14 cellular contexts compared by ENCODE assay signal in the genomic region with DNA sequence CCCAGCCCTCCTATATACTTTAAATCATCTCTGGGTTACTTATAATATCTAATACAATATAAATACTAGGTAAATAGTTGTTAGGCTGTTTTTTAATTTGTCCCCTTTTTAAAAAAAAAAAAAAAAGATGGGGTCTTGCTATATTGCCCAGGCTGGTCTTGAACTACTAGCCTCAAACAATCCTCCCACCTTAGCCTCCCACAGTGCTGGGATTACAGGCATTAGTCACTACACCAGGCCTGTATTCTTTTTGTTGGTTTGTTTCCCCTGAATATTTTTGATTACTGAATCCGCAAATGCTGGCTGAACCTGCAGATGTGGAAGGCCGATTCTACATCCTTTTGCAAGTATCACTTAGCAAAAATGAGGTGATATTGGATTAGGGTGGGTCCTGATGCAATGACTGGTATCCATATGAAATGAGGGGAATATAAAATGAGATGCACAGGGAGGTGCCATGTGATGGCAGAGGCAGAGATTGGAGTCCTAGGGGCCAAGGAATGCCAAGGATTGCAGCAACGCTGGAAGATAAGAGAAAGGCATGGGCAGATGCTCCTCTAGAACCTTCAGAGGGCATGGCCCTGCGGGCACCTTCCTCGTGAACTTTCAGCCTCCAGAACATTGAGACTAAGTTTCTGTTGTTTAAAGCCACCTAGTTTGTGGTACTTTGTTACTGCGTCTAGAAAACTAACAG. TPM values are rescaled to one million over a fixed set of nuclear protein-coding genes. Genes with fewer than 3 reads are reported as not detected.
DNase-seq lines count a peak whose midpoint lies in the region; ATAC-seq and TF ChIP-seq lines count a peak whose summit lies in the region.
"Had no signal": no experiment of that assay in that cellular context is flagged by ENCODE, and none has a peak within 500 bp of the region (broad histone marks: within the 10 kb centered on the region; RNA-seq: fewer than 3 reads in every experiment).

No MANE protein-coding gene starts in this region.

- no peaks in the 10 kb centered on the region for H3K9me3 Mint-ChIP-seq in CD4-positive, alpha-beta T cell
- H3K9me3 Mint-ChIP-seq in Caco-2 (ENCODE audit: unreplicated experiment) (no peaks in the 10 kb centered on the region), nephron progenitor cell (no peaks in the 10 kb centered on the region)

- H3K4me3 ChIP-seq in Caco-2 (ENCODE audit: low read depth, low read length) (no peak overlapping the region), colonic mucosa (no peak overlapping the region), aorta (ENCODE audit: low read length in 2 of 2) (no peak overlapping the region), esophagus muscularis mucosa (no peak overlapping the region)

- ATAC-seq in CD4-positive, alpha-beta T cell (ENCODE audit: poor library complexity) = no peak
- no peak for ATAC-seq in aorta (ENCODE audit: low FRiP score)
- ATAC-seq: Panc1 had no signal

- no peaks in the 10 kb centered on the region for H3K27me3 ChIP-seq in CD4-positive, alpha-beta T cell (ENCODE audit: control insufficient read depth, insufficient read depth, low read length)
- H3K27me3 ChIP-seq in Caco-2 (replicated peaks; ENCODE audit: control insufficient read depth, insufficient read depth, low read length) (no peaks in the 10 kb centered on the region), colonic mucosa (no peaks in the 10 kb centered on the region), aorta (ENCODE audit: control insufficient read depth in 1 of 2, insufficient read depth in 2 of 2, low read length in 1 of 2) (no peaks in the 10 kb centered on the region), esophagus muscularis mucosa (no peaks in the 10 kb centered on the region)

- DNase-seq in CD4-positive, alpha-beta T cell = no peak
- no peak for DNase-seq in Caco-2
- no peak for DNase-seq in colonic mucosa
- DNase-seq in nephron progenitor cell = no peak
- no peak for DNase-seq in KBM-7
- no peak for DNase-seq in aorta
- DNase-seq in HK-2 (ENCODE audit: unreplicated experiment) = no peak
- no peak for DNase-seq in esophagus muscularis mucosa (ENCODE audit: extremely low spot score)
- DNase-seq: ACHN, GOT3, Karpas-422, NCI-H187 treated with DMSO at 0.1 percent for 48 hours had no signal

- H3K27ac Mint-ChIP-seq in CD4-positive, alpha-beta T cell = peak overlapping the region; percentile 26
- H3K27ac Mint-ChIP-seq in Caco-2 (ENCODE audit: unreplicated experiment) = peak overlapping the region; percentile 50
- H3K27ac Mint-ChIP-seq in nephron progenitor cell = peak overlapping the region; percentile 78
- H3K27ac Mint-ChIP-seq: B cell had no signal

- POLR2A ChIA-PET in CD4-positive, alpha-beta T cell (lab: Charles Lee) = no interaction called here
- POLR2A ChIA-PET in Caco-2 (lab: Charles Lee) = no interaction called here

- TF ChIP-seq POLR2A in esophagus muscularis mucosa (IDR thresholded peaks at IDR 0.05; ENCODE audit: low read depth) = no peak

- no peak for TF ChIP-seq CTCF in CD4-positive, alpha-beta T cell (IDR thresholded peaks at IDR 0.05)
- no peak for TF ChIP-seq CTCF in Caco-2 (IDR thresholded peaks at IDR 0.05; ENCODE audit: insufficient read depth in 1 of 2, low read depth in 1 of 2, low read length in 1 of 2, severe bottlenecking in 1 of 2, unreplicated experiment in 1 of 2)
- TF ChIP-seq CTCF in colonic mucosa (IDR thresholded peaks at IDR 0.05) = no peak
- no peak for TF ChIP-seq CTCF in nephron progenitor cell (IDR thresholded peaks at IDR 0.05)
- TF ChIP-seq CTCF in esophagus muscularis mucosa (IDR thresholded peaks at IDR 0.05) = no peak

- H3K4me1 ChIP-seq in Caco-2 (peaks cover 12% of the 10 kb centered on the region), colonic mucosa (peaks cover 15% of the 10 kb centered on the region), aorta (ENCODE audit: control insufficient read depth in 1 of 2, insufficient read depth in 2 of 2, low read length in 2 of 2) (no peaks in the 10 kb centered on the region), esophagus muscularis mucosa (peaks cover 8 to 47% (median 38%) of the 10 kb centered on the region in 4 donors)

- no peak for TF ChIP-seq EP300 in esophagus muscularis mucosa (IDR thresholded peaks at IDR 0.05)

- no peaks in the 10 kb centered on the region for H3K9me3 ChIP-seq in CD4-positive, alpha-beta T cell (ENCODE audit: control insufficient read depth, low read length)
- no peaks in the 10 kb centered on the region for H3K9me3 ChIP-seq in Caco-2
- H3K9me3 ChIP-seq in colonic mucosa = no peaks in the 10 kb centered on the region
- no peaks in the 10 kb centered on the region for H3K9me3 ChIP-seq in aorta (ENCODE audit: control insufficient read depth, low read length)
- no peaks in the 10 kb centered on the region for H3K9me3 ChIP-seq in esophagus muscularis mucosa

- H3K4me3 Mint-ChIP-seq in CD4-positive, alpha-beta T cell = no peak overlapping the region
- H3K4me3 Mint-ChIP-seq in Caco-2 (ENCODE audit: unreplicated experiment) (no peak overlapping the region), nephron progenitor cell (no peak overlapping the region)
- H3K4me3 Mint-ChIP-seq: B cell had no signal

- peaks cover 60% of the 10 kb centered on the region for H3K4me1 Mint-ChIP-seq in CD4-positive, alpha-beta T cell (ENCODE audit: low read depth)
- no peaks in the 10 kb centered on the region for H3K4me1 Mint-ChIP-seq in Caco-2 (ENCODE audit: low read depth, unreplicated experiment)
- H3K4me1 Mint-ChIP-seq in nephron progenitor cell = peaks cover 89% of the 10 kb centered on the region
- H3K4me1 Mint-ChIP-seq: B cell had no signal

- CTCF ChIA-PET in CD4-positive, alpha-beta T cell (lab: Charles Lee) = no interaction called here
- CTCF ChIA-PET in Caco-2 (lab: Charles Lee) = no interaction called here

- no peaks in the 10 kb centered on the region for H3K27me3 Mint-ChIP-seq in CD4-positive, alpha-beta T cell
- H3K27me3 Mint-ChIP-seq in Caco-2 (ENCODE audit: insufficient read depth, unreplicated experiment) (no peaks in the 10 kb centered on the region), nephron progenitor cell (ENCODE audit: low read depth, poor library complexity) (no peaks in the 10 kb centered on the region)
- H3K27me3 Mint-ChIP-seq: B cell had no signal

- 95 to 99% methylated on average over 6 of the region's 6 CpGs for WGBS in aorta, 2 donors
- 98% methylated on average over 6 of the region's 6 CpGs for WGBS in esophagus muscularis mucosa

- peak overlapping the region in 1 of 2 donors; percentile 51 for H3K9ac ChIP-seq in colonic mucosa (ENCODE audit: low read depth in 2 of 2, low read length in 2 of 2)

- in situ Hi-C loops in KBM-7 (cut with MboI; ENCODE audit: low pct_unique_long_range_greater_than_20kb, low sequenced_read_pairs) = no loop called here

- intact Hi-C loops in CD4-positive, alpha-beta T cell (cut with DNase I, micrococcal nuclease) = no loop called here
- intact Hi-C loops in Caco-2 (cut with micrococcal nuclease; ENCODE audit: unreplicated experiment) = loop anchor here (5.0 kb wide), 1 partner anchor 35 kb away; no protein-coding TSS in a partner anchor
- intact Hi-C loops in colonic mucosa (cut with DNase I) = no loop called here
- intact Hi-C loops in aorta (cut with DNase I) = no loop called here
- intact Hi-C loops in esophagus muscularis mucosa (cut with DNase I) = no loop called here

- H3K36me3 Mint-ChIP-seq in CD4-positive, alpha-beta T cell (ENCODE audit: low read depth) = peaks cover 5% of the 10 kb centered on the region
- H3K36me3 Mint-ChIP-seq in Caco-2 (ENCODE audit: insufficient read depth, unreplicated experiment) (peaks cover 5% of the 10 kb centered on the region), nephron progenitor cell (ENCODE audit: low read depth) (peaks cover 32% of the 10 kb centered on the region)

- no TSS peak for BruUV-seq in Caco-2 (replicated peaks; lab: Mats Ljungman, UMichigan)

- no peak overlapping the region for H3K27ac ChIP-seq in CD4-positive, alpha-beta T cell (ENCODE audit: low read depth, low read length)
- peak overlapping the region; percentile 65 for H3K27ac ChIP-seq in colonic mucosa
- H3K27ac ChIP-seq in aorta (ENCODE audit: low read depth in 1 of 2, low read length in 2 of 2) = no peak overlapping the region
- no peak overlapping the region for H3K27ac ChIP-seq in esophagus muscularis mucosa (replicated peaks in 1 of 4)

- H3K36me3 ChIP-seq in Caco-2 (ENCODE audit: control insufficient read depth, insufficient read depth, low read length) = no peaks in the 10 kb centered on the region
- H3K36me3 ChIP-seq in colonic mucosa = no peaks in the 10 kb centered on the region
- no peaks in the 10 kb centered on the region for H3K36me3 ChIP-seq in aorta (ENCODE audit: control insufficient read depth in 1 of 2, insufficient read depth in 2 of 2, low read length in 1 of 2)
- H3K36me3 ChIP-seq in esophagus muscularis mucosa = no peaks in the 10 kb centered on the region

RNA-seq across cellular contexts. Expression of a gene that starts 58.8 kb away (rescaled TPM):
- total RNA-seq in CD4-positive, alpha-beta T cell = 10 to 100 TPM; 50.6 to 52.4 TPM
- total RNA-seq in Caco-2 (2022) = 40.6 and 42.1 TPM in 2 replicates
- 10 to 100 TPM; 63.8 to 76.5 TPM for total RNA-seq in colonic mucosa
- 10 to 100 TPM; 73.8 to 83.4 TPM for total RNA-seq in aorta
- 10 to 100 TPM; 43.7 to 57.7 TPM for polyA plus RNA-seq in aorta
- total RNA-seq in esophagus muscularis mucosa = 10 to 100 TPM; 32.8 to 63.4 (median 47.4) TPM

Comparison
In these comparisons a context has a peak if more than half of its experiments do, and no peak if none do; other contexts are left out.
1. H3K27ac Mint-ChIP-seq: peak in every context shown above with its lines; median percentile 78 in nephron progenitor cell; 50 in Caco-2; 26 in CD4-positive, alpha-beta T cell.